16 cellular contexts compared by ENCODE assay signal in the genomic region with DNA sequence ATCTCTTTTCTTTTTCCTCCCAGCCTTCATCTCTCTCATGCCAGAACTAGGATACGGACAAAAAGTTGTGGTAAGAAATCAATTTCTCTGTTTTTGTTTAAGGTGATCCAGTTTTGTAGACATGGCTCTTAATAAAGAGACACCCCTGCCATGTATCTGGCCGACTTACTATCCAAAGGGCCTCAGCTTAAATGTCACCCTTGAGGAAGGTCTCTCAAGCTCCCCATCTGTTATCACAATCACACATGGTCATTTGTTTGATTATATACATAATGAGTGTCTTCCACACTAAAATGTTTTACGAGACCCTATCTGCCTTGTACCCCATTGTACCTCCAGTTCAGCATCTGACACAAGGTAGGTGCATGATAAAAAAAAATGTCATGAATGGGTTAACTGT.
DNase-seq lines count a peak whose midpoint lies in the region; ATAC-seq and TF ChIP-seq lines count a peak whose summit lies in the region.
"Had no signal": no experiment of that assay in that cellular context is flagged by ENCODE, and none has a peak within 500 bp of the region (broad histone marks: within the 10 kb centered on the region; RNA-seq: fewer than 3 reads in every experiment).

No MANE protein-coding gene starts in this region.

- no peak overlapping the region for H3K4me3 Mint-ChIP-seq in neural progenitor cell
- H3K4me3 Mint-ChIP-seq: CD4-positive, alpha-beta memory T cell had no signal

- H3K4me3 ChIP-seq in neural progenitor cell (no peak overlapping the region), smooth muscle cell (no peak overlapping the region)
- H3K4me3 ChIP-seq: GM23248 had no signal

- H3K27me3 Mint-ChIP-seq in neural progenitor cell (ENCODE audit: insufficient read depth, low read depth): no peaks in the 10 kb centered on the region
- H3K27me3 Mint-ChIP-seq: CD4-positive, alpha-beta memory T cell had no signal

- no peaks in the 10 kb centered on the region for H3F3A ChIP-seq in neural progenitor cell (ENCODE audit: low read depth)
- H3F3A ChIP-seq in smooth muscle cell (ENCODE audit: low read depth): peaks cover 4% of the 10 kb centered on the region

- H3K9me3 Mint-ChIP-seq in neural progenitor cell: no peaks in the 10 kb centered on the region

- 85% methylated on average over 3 of the region's 3 CpGs for WGBS in smooth muscle cell (ENCODE audit: low lambda C conversion rate)

- H3K4me1 Mint-ChIP-seq in neural progenitor cell: no peaks in the 10 kb centered on the region
- H3K4me1 Mint-ChIP-seq: CD4-positive, alpha-beta memory T cell had no signal

- H3K27ac ChIP-seq in VCaP: peak overlapping the region; percentile 59; the same call in 1 of the 2 replicates
- no peak overlapping the region for H3K27ac ChIP-seq in neural progenitor cell
- H3K27ac ChIP-seq in smooth muscle cell (ENCODE audit: low read depth): no peak overlapping the region
- H3K27ac ChIP-seq: GM23248 had no signal

- TF ChIP-seq CTCF in VCaP (conservative IDR thresholded peaks at IDR 0.05) (no peak), neural progenitor cell (IDR thresholded peaks at IDR 0.05) (no peak), smooth muscle cell (IDR thresholded peaks at IDR 0.05; ENCODE audit: borderline replicate concordance, insufficient read depth, poor library complexity, severe bottlenecking) (no peak)

- H3K9ac ChIP-seq in neural progenitor cell (no peak overlapping the region), smooth muscle cell (ENCODE audit: low read depth) (no peak overlapping the region)
- H3K9ac ChIP-seq: GM23248 had no signal

- no peaks in the 10 kb centered on the region for H3K9me3 ChIP-seq in neural progenitor cell (ENCODE audit: low read depth)
- H3K9me3 ChIP-seq in smooth muscle cell (replicated peaks; ENCODE audit: low read depth): no peaks in the 10 kb centered on the region

- H3K79me2 ChIP-seq in neural progenitor cell (ENCODE audit: low read depth): no peaks in the 10 kb centered on the region
- no peaks in the 10 kb centered on the region for H3K79me2 ChIP-seq in smooth muscle cell (ENCODE audit: low read depth)

- H2AFZ ChIP-seq in neural progenitor cell (replicated peaks) (no peak overlapping the region), smooth muscle cell (ENCODE audit: low read depth) (no peak overlapping the region)
- H2AFZ ChIP-seq: GM23248 had no signal

- H3K36me3 ChIP-seq in neural progenitor cell (no peaks in the 10 kb centered on the region), smooth muscle cell (ENCODE audit: low read depth) (no peaks in the 10 kb centered on the region)

- ATAC-seq in GM18858 (IDR thresholded peaks at IDR 0.05; ENCODE audit: unreplicated experiment): no peak

- DNase-seq in NCI-H82 (lab: John Stamatoyannopoulos, UW) (peak; percentile 77), neural progenitor cell (ENCODE audit: low spot score) (no peak), smooth muscle cell (lab: John Stamatoyannopoulos, UW; ENCODE audit: unreplicated experiment) (no peak), NCI-H2029 (lab: John Stamatoyannopoulos, UW) (no peak), cerebellar nuclear complex (lab: John Stamatoyannopoulos, UW) (no peak)
- DNase-seq: C1 segment of cervical spinal cord; Calu3; CD4-positive, alpha-beta memory T cell; COR-L47; DMS53; DMS79 treated with DMSO at 0.1 percent for 48 hours; GF-D8; H7 had no signal

- H4K20me1 ChIP-seq in neural progenitor cell (ENCODE audit: low read depth) (no peaks in the 10 kb centered on the region), smooth muscle cell (ENCODE audit: low read depth) (no peaks in the 10 kb centered on the region)

- H3K27me3 ChIP-seq in neural progenitor cell (no peaks in the 10 kb centered on the region), smooth muscle cell (ENCODE audit: low read depth) (no peaks in the 10 kb centered on the region)

- H3K27ac Mint-ChIP-seq in neural progenitor cell: no peak overlapping the region
- H3K27ac Mint-ChIP-seq: CD4-positive, alpha-beta memory T cell had no signal

- H3K4me2 ChIP-seq in neural progenitor cell: peak overlapping the region; percentile 35
- H3K4me2 ChIP-seq in smooth muscle cell: peak overlapping the region; percentile 36

- H3K4me1 ChIP-seq in neural progenitor cell: peaks cover 19% of the 10 kb centered on the region
- H3K4me1 ChIP-seq in smooth muscle cell (ENCODE audit: low read depth): peaks cover 12% of the 10 kb centered on the region

- no peaks in the 10 kb centered on the region for H3K36me3 Mint-ChIP-seq in neural progenitor cell
- H3K36me3 Mint-ChIP-seq: CD4-positive, alpha-beta memory T cell had no signal
